9 cellular contexts compared by ENCODE assay signal in the genomic region with DNA sequence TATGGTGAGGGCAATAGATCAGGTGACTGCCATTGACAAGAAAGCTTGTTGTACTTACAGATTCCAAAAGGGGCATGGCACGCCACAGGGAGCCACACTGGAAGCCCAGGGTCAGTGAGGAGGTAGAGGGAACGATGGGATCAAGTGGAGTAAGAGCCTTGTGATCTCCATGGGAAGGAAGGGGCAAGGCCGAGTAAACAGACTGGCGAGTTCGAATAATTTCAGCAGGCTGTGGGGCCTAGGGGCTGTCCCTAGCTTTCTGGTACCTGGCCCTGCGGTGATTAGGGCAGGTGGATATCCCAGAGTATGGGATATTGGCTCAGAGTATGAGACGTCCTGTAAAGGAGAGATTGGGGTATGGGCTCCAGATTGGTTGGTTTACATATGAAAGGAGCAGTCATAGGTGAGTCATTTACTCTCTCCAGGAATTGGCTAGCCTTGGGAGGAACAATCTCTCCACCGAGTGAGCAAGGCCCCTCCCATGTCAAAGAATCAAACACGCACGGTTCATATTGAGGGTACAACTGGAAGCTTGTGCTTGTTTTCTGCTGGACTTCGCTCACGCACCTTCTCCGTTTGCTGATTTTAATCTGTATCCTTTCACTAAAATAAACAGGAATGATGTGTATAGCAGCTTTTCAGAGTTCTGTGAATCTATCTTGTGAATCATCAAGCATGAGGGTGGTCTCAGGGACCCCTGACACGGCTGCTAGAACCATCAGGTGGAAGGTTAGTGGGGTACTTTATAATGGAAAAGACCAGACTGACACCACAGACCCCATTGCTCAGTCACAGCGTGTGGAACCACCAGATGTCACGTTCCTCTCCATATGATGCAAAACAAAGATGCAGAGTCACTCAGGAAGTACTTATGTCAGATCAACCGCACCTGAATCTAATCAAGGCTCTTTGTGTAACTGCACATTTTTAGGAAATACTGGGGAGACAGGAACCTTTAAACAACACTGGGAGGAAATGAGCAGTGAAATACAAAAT. TPM values are rescaled to one million over a fixed set of nuclear protein-coding genes. Genes with fewer than 3 reads are reported as not detected.
DNase-seq lines count a peak whose midpoint lies in the region; ATAC-seq and TF ChIP-seq lines count a peak whose summit lies in the region.
"Had no signal": no experiment of that assay in that cellular context is flagged by ENCODE, and none has a peak within 500 bp of the region (broad histone marks: within the 10 kb centered on the region; RNA-seq: fewer than 3 reads in every experiment).

No MANE protein-coding gene starts in this region.

- H3K4me1 Mint-ChIP-seq in activated CD4-positive, alpha-beta T cell treated with anti-CD3 and anti-CD28 coated beads, Interleukin-2, amount 10 ng/mL, durations not matched to agents 24 days and 14 days = peaks cover 11% of the 10 kb centered on the region

- H3K18ac ChIP-seq in neuronal stem cell (ENCODE audit: low read length) = no peak overlapping the region

- H2BK120ac ChIP-seq in neuronal stem cell (ENCODE audit: low read depth, low read length) = no peak overlapping the region

- H3K4ac ChIP-seq in neuronal stem cell (ENCODE audit: low read length) = no peak overlapping the region

- in situ Hi-C loops in astrocyte of the cerebellum (cut with HindIII; ENCODE audit: low sequenced_read_pairs) (no loop called here), GM13977 (cut with MboI; ENCODE audit: low pct_unique_long_range_greater_than_20kb, low sequenced_read_pairs, unreplicated experiment) (no loop called here)

- H3K4me2 ChIP-seq in neuronal stem cell (ENCODE audit: insufficient read depth, low read length, poor library complexity, severe bottlenecking) = no peak overlapping the region

- H3K14ac ChIP-seq in neuronal stem cell (ENCODE audit: low read length) = no peak overlapping the region

- peak overlapping the region; percentile 56 for H3K27ac Mint-ChIP-seq in activated CD4-positive, alpha-beta T cell treated with anti-CD3 and anti-CD28 coated beads, Interleukin-2, amount 10 ng/mL, durations not matched to agents 24 days and 14 days

- peak; percentile 60 for DNase-seq in activated CD4-positive, alpha-beta T cell treated with anti-CD3 and anti-CD28 coated beads, Interleukin-2, amount 10 ng/mL, durations not matched to agents 24 days and 14 days
- no peak for DNase-seq in activated CD4-positive, alpha-beta T cell treated with anti-CD3 and anti-CD28 coated beads, Interleukin-2, amount 50 U/mL, for 1 hour
- DNase-seq in NCI-H2171 treated with DMSO at 0.1 percent for 48 hours (lab: John Stamatoyannopoulos, UW) (peak; percentile 77), astrocyte of the cerebellum (ENCODE audit: low read depth) (peak; percentile 41), neuronal stem cell (ENCODE audit: low spot score) (no peak), OCI-M2 (lab: John Stamatoyannopoulos, UW; ENCODE audit: unreplicated experiment) (no peak), GM13977 (ENCODE audit: low spot score) (no peak)

- H3K4me3 ChIP-seq in astrocyte of the cerebellum (ENCODE audit: low read depth, low read length) (no peak overlapping the region), neuronal stem cell (ENCODE audit: low read length in 2 of 2) (no peak overlapping the region)

- H3K23ac ChIP-seq in neuronal stem cell (ENCODE audit: low read depth, low read length, poor library complexity) = no peak overlapping the region

- no peaks in the 10 kb centered on the region for H3K27me3 ChIP-seq in neuronal stem cell (ENCODE audit: control insufficient read depth in 3 of 3, insufficient read depth in 3 of 3, low read depth in 1 of 3, low read length in 3 of 3)

- H3K27me3 Mint-ChIP-seq in activated CD4-positive, alpha-beta T cell treated with anti-CD3 and anti-CD28 coated beads, Interleukin-2, amount 10 ng/mL, durations not matched to agents 24 days and 14 days = no peaks in the 10 kb centered on the region

- ATAC-seq in GM18498 (IDR thresholded peaks at IDR 0.05; ENCODE audit: unreplicated experiment) = no peak

- peak overlapping the region; percentile 11 for H3K27ac ChIP-seq in neuronal stem cell (replicated peaks; ENCODE audit: low read length)
- H3K27ac ChIP-seq: C4-2B had no signal

- no peak overlapping the region for H4K8ac ChIP-seq in neuronal stem cell (ENCODE audit: low read depth, low read length)

- no peak overlapping the region for H2BK5ac ChIP-seq in neuronal stem cell (ENCODE audit: low read length)

- WGBS in neuronal stem cell (ENCODE audit: extremely low coverage in 2 of 2, insufficient read length in 2 of 2, insufficient replicate concordance in 1 of 2), 2 donors = no CpG with 5 or more reads among the region's 17 CpGs

- no peak overlapping the region for H2AFZ ChIP-seq in neuronal stem cell (ENCODE audit: low read length)

- H2BK15ac ChIP-seq in neuronal stem cell (ENCODE audit: low read length) = no peak overlapping the region

- H2AK5ac ChIP-seq in neuronal stem cell (ENCODE audit: low read depth, low read length) = no peak overlapping the region

- H3K79me1 ChIP-seq in neuronal stem cell (ENCODE audit: low read depth, low read length) = no peaks in the 10 kb centered on the region

- intact Hi-C loops in activated CD4-positive, alpha-beta T cell treated with anti-CD3 and anti-CD28 coated beads, Interleukin-2, amount 10 ng/mL, durations not matched to agents 24 days and 14 days (cut with micrococcal nuclease) = no loop called here

- no peak overlapping the region for H3K4me3 Mint-ChIP-seq in activated CD4-positive, alpha-beta T cell treated with anti-CD3 and anti-CD28 coated beads, Interleukin-2, amount 10 ng/mL, durations not matched to agents 24 days and 14 days

- no peak overlapping the region for H3K9ac ChIP-seq in neuronal stem cell (ENCODE audit: low read depth, low read length, poor library complexity)

- peaks cover 21% of the 10 kb centered on the region for H3K36me3 Mint-ChIP-seq in activated CD4-positive, alpha-beta T cell treated with anti-CD3 and anti-CD28 coated beads, Interleukin-2, amount 10 ng/mL, durations not matched to agents 24 days and 14 days (ENCODE audit: low read depth)

- peaks cover 7% of the 10 kb centered on the region for H3K9me3 Mint-ChIP-seq in activated CD4-positive, alpha-beta T cell treated with anti-CD3 and anti-CD28 coated beads, Interleukin-2, amount 10 ng/mL, durations not matched to agents 24 days and 14 days

- H3K4me1 ChIP-seq in neuronal stem cell (ENCODE audit: control insufficient read depth in 2 of 2, insufficient read depth in 1 of 2, low read depth in 1 of 2, low read length in 2 of 2) = peaks cover 0 to 13% of the 10 kb centered on the region in 2 donors

- no peak overlapping the region for H2BK12ac ChIP-seq in neuronal stem cell (ENCODE audit: low read length)

- H3K9me3 ChIP-seq in neuronal stem cell (replicated peaks in 1 of 2; ENCODE audit: control insufficient read depth in 2 of 2, insufficient read depth in 1 of 2, low read depth in 1 of 2, low read length in 2 of 2) = peaks cover 0 to 2% of the 10 kb centered on the region in 2 donors

- no peak for TF ChIP-seq CTCF in astrocyte of the cerebellum (IDR thresholded peaks at IDR 0.05; ENCODE audit: low read depth, low read length, missing control alignments)
- TF ChIP-seq CTCF in GM13977 (IDR thresholded peaks at IDR 0.05; ENCODE audit: extremely low read depth, insufficient read depth, missing control alignments) = no peak

- no peak overlapping the region for H4K91ac ChIP-seq in neuronal stem cell (ENCODE audit: low read depth, low read length, poor library complexity)

- H3K36me3 ChIP-seq in neuronal stem cell (replicated peaks in 1 of 2; ENCODE audit: control insufficient read depth in 2 of 2, insufficient read depth in 2 of 2, low read length in 2 of 2) = peaks cover 7 to 48% of the 10 kb centered on the region in 2 donors

RNA-seq across cellular contexts. Expression of gene GABARAPL2, which starts 27.9 kb away (rescaled TPM):
- 69.9 and 70.4 TPM in 2 replicates for total RNA-seq in activated CD4-positive, alpha-beta T cell treated with anti-CD3 and anti-CD28 coated beads, Interleukin-2, amount 10 ng/mL, durations not matched to agents 24 days and 14 days
- polyA plus RNA-seq in neuronal stem cell (2013, experiment 1 of 2) = 95.6 TPM
- polyA plus RNA-seq in neuronal stem cell (2013, experiment 2 of 2) = 94.7 TPM

RNA-seq across cellular contexts. Expression of gene ADAT1, which starts 29.0 kb away (rescaled TPM):
- 58.6 and 64.4 TPM in 2 replicates for total RNA-seq in activated CD4-positive, alpha-beta T cell treated with anti-CD3 and anti-CD28 coated beads, Interleukin-2, amount 10 ng/mL, durations not matched to agents 24 days and 14 days
- polyA plus RNA-seq in neuronal stem cell (2013, experiment 1 of 2) = 29.4 TPM
- 28.3 TPM for polyA plus RNA-seq in neuronal stem cell (2013, experiment 2 of 2)

RNA-seq across cellular contexts. Expression of gene TMEM231, which starts 38.1 kb away (rescaled TPM):
- 4.0 and 4.4 TPM in 2 replicates for total RNA-seq in activated CD4-positive, alpha-beta T cell treated with anti-CD3 and anti-CD28 coated beads, Interleukin-2, amount 10 ng/mL, durations not matched to agents 24 days and 14 days
- 32.6 TPM for polyA plus RNA-seq in neuronal stem cell (2013, experiment 1 of 2)
- polyA plus RNA-seq in neuronal stem cell (2013, experiment 2 of 2) = 30.7 TPM

RNA-seq across cellular contexts. Expression of gene KARS1, which starts 53.3 kb away (rescaled TPM):
- 285 and 296 TPM in 2 replicates for total RNA-seq in activated CD4-positive, alpha-beta T cell treated with anti-CD3 and anti-CD28 coated beads, Interleukin-2, amount 10 ng/mL, durations not matched to agents 24 days and 14 days
- polyA plus RNA-seq in neuronal stem cell (2013, experiment 1 of 2) = 102 TPM
- polyA plus RNA-seq in neuronal stem cell (2013, experiment 2 of 2) = 102 TPM

RNA-seq across cellular contexts. Expression of gene TERF2IP, which starts 53.5 kb away (rescaled TPM):
- total RNA-seq in activated CD4-positive, alpha-beta T cell treated with anti-CD3 and anti-CD28 coated beads, Interleukin-2, amount 10 ng/mL, durations not matched to agents 24 days and 14 days = 86.8 and 89.1 TPM in 2 replicates
- 36.5 TPM for polyA plus RNA-seq in neuronal stem cell (2013, experiment 1 of 2)
- 37.5 TPM for polyA plus RNA-seq in neuronal stem cell (2013, experiment 2 of 2)

Comparison
In these comparisons a context has a peak if more than half of its experiments do, and no peak if none do; other contexts are left out.
1. DNase-seq: peak in activated CD4-positive, alpha-beta T cell treated with anti-CD3 and anti-CD28 coated beads, Interleukin-2, amount 10 ng/mL, durations not matched to agents 24 days and 14 days (single experiment), NCI-H2171 treated with DMSO at 0.1 percent for 48 hours (single experiment) and astrocyte of the cerebellum (single experiment); none in activated CD4-positive, alpha-beta T cell treated with anti-CD3 and anti-CD28 coated beads, Interleukin-2, amount 50 U/mL, for 1 hour (single experiment), neuronal stem cell (single experiment), OCI-M2 (single experiment) and GM13977 (single experiment).